ENCODE assay signal across 1 cellular context in the genomic region with DNA sequence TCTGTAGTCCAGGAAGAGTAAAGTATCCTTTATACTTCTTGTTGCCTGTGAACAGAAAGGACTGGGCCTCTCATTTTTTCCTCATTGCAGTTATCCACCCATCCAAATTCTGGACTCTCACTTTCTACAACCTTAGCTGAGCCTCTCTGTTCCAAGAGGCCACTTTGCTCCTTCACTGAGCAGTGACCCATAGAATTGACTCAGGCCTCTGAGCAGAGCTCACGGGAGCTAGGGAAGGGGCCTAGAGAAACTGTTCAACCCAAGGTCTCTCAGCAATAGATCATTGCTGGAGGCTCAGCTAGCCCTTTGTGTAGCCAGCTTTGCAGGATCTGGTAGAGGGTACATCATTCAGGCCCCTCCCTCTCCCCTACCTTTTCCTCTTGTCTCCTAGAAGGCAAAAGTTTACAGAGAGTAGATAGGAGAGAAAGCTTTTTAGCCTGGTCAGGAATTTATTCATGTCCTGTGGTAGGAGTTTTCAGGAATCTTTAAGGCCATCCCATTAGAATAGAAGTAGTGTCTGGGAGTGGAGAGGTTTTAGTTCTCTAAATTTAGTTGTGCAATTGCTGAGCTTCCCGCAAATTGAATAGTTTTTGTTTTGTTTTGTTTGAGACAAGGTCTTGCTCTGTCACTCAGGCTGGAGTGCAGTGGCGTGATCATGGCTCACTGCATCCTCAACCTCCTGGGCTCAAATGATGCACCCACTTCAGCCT.
TF ChIP-seq lines count a peak whose summit lies in the region.

No MANE protein-coding gene starts in this region.

TF ChIP-seq in GM12878, 131 proteins besides CTCF, POLR2A, EP300 and RAD21 (continued from another document and continues in another):
- TF ChIP-seq, protein P1, sequence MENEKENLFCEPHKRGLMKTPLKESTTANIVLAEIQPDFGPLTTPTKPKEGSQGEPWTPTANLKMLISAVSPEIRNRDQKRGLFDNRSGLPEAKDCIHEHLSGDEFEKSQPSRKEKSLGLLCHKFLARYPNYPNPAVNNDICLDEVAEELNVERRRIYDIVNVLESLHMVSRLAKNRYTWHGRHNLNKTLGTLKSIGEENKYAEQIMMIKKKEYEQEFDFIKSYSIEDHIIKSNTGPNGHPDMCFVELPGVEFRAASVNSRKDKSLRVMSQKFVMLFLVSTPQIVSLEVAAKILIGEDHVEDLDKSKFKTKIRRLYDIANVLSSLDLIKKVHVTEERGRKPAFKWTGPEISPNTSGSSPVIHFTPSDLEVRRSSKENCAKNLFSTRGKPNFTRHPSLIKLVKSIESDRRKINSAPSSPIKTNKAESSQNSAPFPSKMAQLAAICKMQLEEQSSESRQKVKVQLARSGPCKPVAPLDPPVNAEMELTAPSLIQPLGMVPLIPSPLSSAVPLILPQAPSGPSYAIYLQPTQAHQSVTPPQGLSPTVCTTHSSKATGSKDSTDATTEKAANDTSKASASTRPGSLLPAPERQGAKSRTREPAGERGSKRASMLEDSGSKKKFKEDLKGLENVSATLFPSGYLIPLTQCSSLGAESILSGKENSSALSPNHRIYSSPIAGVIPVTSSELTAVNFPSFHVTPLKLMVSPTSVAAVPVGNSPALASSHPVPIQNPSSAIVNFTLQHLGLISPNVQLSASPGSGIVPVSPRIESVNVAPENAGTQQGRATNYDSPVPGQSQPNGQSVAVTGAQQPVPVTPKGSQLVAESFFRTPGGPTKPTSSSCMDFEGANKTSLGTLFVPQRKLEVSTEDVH (IDR thresholded peaks at IDR 0.05; ENCODE audit: low read depth, partially characterized antibody), result no peak
- TF ChIP-seq RELA (IDR thresholded peaks at IDR 0.05; ENCODE audit: borderline replicate concordance, partially characterized antibody) (no peak), RAD51 (IDR thresholded peaks at IDR 0.05) (no peak), NR2F1 (conservative IDR thresholded peaks at IDR 0.05) (no peak), MYB (IDR thresholded peaks at IDR 0.05; ENCODE audit: borderline replicate concordance, low read depth, low read length) (no peak), SMAD1 (IDR thresholded peaks at IDR 0.05; ENCODE audit: low read depth, partially characterized antibody) (no peak), CHD1 (IDR thresholded peaks at IDR 0.05; ENCODE audit: low read depth, low read length) (no peak), ZNF217 (IDR thresholded peaks at IDR 0.05) (no peak), TARDBP (IDR thresholded peaks at IDR 0.05; ENCODE audit: borderline replicate concordance) (no peak), TCF7 (IDR thresholded peaks at IDR 0.05; ENCODE audit: borderline replicate concordance) (no peak), TCF3 (IDR thresholded peaks at IDR 0.05; ENCODE audit: borderline replicate concordance, insufficient read depth, low read depth, low read length) (no peak), MEF2A (IDR thresholded peaks at IDR 0.05; ENCODE audit: insufficient read depth, low read depth, low read length) (no peak), POU2F2 (IDR thresholded peaks at IDR 0.05; ENCODE audit: borderline replicate concordance, low read depth, low read length) (no peak), SIN3A (IDR thresholded peaks at IDR 0.05; ENCODE audit: low read depth, low read length) (no peak), BACH1 (IDR thresholded peaks at IDR 0.05; ENCODE audit: borderline replicate concordance) (no peak), ZZZ3 (IDR thresholded peaks at IDR 0.05; ENCODE audit: control insufficient read depth, insufficient read length, low read depth) (no peak), SUPT20H (IDR thresholded peaks at IDR 0.05; ENCODE audit: borderline replicate concordance, control insufficient read depth, low read depth, low read length) (no peak), WRNIP1 (IDR thresholded peaks at IDR 0.05; ENCODE audit: borderline replicate concordance, low read depth, low read length) (no peak), DPF2 (IDR thresholded peaks at IDR 0.05) (0 out of 2 replicates have a peak, but pooled peaks have one; percentile 19), EGR1 (IDR thresholded peaks at IDR 0.05; ENCODE audit: borderline replicate concordance in 1 of 2, low read depth in 2 of 2, low read length in 2 of 2) (no peak), CBX5 (IDR thresholded peaks at IDR 0.05; ENCODE audit: low read depth) (no peak), LARP7 (IDR thresholded peaks at IDR 0.05) (no peak), GATAD2B (conservative IDR thresholded peaks at IDR 0.05; ENCODE audit: low read depth) (no peak), MXI1 (IDR thresholded peaks at IDR 0.05; ENCODE audit: low read depth, low read length) (no peak), SREBF2 (IDR thresholded peaks at IDR 0.05; ENCODE audit: low read length) (no peak), ZNF622 (IDR thresholded peaks at IDR 0.05) (no peak), TCF12 (IDR thresholded peaks at IDR 0.05; ENCODE audit: low read depth, low read length) (no peak), SRF (IDR thresholded peaks at IDR 0.05; ENCODE audit: low read depth in 2 of 2, low read length in 2 of 2) (no peak), NFIC (IDR thresholded peaks at IDR 0.05; ENCODE audit: low read depth, low read length) (peak; percentile 56; the same call in 1 of the 2 replicates), BCL11A (IDR thresholded peaks at IDR 0.05; ENCODE audit: low read depth, low read length) (no peak), RCOR1 (conservative IDR thresholded peaks at IDR 0.05; ENCODE audit: low read depth, low read length) (no peak), PML (IDR thresholded peaks at IDR 0.05; ENCODE audit: low read length) (no peak), SIX5 (IDR thresholded peaks at IDR 0.05; ENCODE audit: low read depth, low read length, severe bottlenecking) (no peak)
- TF ChIP-seq, protein P2, sequence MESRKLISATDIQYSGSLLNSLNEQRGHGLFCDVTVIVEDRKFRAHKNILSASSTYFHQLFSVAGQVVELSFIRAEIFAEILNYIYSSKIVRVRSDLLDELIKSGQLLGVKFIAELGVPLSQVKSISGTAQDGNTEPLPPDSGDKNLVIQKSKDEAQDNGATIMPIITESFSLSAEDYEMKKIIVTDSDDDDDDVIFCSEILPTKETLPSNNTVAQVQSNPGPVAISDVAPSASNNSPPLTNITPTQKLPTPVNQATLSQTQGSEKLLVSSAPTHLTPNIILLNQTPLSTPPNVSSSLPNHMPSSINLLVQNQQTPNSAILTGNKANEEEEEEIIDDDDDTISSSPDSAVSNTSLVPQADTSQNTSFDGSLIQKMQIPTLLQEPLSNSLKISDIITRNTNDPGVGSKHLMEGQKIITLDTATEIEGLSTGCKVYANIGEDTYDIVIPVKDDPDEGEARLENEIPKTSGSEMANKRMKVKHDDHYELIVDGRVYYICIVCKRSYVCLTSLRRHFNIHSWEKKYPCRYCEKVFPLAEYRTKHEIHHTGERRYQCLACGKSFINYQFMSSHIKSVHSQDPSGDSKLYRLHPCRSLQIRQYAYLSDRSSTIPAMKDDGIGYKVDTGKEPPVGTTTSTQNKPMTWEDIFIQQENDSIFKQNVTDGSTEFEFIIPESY (IDR thresholded peaks at IDR 0.05), result no peak
- TF ChIP-seq, protein P3, sequence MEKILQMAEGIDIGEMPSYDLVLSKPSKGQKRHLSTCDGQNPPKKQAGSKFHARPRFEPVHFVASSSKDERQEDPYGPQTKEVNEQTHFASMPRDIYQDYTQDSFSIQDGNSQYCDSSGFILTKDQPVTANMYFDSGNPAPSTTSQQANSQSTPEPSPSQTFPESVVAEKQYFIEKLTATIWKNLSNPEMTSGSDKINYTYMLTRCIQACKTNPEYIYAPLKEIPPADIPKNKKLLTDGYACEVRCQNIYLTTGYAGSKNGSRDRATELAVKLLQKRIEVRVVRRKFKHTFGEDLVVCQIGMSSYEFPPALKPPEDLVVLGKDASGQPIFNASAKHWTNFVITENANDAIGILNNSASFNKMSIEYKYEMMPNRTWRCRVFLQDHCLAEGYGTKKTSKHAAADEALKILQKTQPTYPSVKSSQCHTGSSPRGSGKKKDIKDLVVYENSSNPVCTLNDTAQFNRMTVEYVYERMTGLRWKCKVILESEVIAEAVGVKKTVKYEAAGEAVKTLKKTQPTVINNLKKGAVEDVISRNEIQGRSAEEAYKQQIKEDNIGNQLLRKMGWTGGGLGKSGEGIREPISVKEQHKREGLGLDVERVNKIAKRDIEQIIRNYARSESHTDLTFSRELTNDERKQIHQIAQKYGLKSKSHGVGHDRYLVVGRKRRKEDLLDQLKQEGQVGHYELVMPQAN (conservative IDR thresholded peaks at IDR 0.05), result no peak
- TF ChIP-seq, protein P4, sequence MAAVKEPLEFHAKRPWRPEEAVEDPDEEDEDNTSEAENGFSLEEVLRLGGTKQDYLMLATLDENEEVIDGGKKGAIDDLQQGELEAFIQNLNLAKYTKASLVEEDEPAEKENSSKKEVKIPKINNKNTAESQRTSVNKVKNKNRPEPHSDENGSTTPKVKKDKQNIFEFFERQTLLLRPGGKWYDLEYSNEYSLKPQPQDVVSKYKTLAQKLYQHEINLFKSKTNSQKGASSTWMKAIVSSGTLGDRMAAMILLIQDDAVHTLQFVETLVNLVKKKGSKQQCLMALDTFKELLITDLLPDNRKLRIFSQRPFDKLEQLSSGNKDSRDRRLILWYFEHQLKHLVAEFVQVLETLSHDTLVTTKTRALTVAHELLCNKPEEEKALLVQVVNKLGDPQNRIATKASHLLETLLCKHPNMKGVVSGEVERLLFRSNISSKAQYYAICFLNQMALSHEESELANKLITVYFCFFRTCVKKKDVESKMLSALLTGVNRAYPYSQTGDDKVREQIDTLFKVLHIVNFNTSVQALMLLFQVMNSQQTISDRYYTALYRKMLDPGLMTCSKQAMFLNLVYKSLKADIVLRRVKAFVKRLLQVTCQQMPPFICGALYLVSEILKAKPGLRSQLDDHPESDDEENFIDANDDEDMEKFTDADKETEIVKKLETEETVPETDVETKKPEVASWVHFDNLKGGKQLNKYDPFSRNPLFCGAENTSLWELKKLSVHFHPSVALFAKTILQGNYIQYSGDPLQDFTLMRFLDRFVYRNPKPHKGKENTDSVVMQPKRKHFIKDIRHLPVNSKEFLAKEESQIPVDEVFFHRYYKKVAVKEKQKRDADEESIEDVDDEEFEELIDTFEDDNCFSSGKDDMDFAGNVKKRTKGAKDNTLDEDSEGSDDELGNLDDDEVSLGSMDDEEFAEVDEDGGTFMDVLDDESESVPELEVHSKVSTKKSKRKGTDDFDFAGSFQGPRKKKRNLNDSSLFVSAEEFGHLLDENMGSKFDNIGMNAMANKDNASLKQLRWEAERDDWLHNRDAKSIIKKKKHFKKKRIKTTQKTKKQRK (IDR thresholded peaks at IDR 0.05; ENCODE audit: low read depth, low read length), result no peak
- TF ChIP-seq, protein P5, sequence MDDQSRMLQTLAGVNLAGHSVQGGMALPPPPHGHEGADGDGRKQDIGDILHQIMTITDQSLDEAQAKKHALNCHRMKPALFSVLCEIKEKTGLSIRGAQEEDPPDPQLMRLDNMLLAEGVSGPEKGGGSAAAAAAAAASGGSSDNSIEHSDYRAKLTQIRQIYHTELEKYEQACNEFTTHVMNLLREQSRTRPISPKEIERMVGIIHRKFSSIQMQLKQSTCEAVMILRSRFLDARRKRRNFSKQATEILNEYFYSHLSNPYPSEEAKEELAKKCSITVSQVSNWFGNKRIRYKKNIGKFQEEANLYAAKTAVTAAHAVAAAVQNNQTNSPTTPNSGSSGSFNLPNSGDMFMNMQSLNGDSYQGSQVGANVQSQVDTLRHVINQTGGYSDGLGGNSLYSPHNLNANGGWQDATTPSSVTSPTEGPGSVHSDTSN (IDR thresholded peaks at IDR 0.05; ENCODE audit: insufficient replicate concordance, low read depth, low read length), result peak; percentile 76
- TF ChIP-seq, protein P6, sequence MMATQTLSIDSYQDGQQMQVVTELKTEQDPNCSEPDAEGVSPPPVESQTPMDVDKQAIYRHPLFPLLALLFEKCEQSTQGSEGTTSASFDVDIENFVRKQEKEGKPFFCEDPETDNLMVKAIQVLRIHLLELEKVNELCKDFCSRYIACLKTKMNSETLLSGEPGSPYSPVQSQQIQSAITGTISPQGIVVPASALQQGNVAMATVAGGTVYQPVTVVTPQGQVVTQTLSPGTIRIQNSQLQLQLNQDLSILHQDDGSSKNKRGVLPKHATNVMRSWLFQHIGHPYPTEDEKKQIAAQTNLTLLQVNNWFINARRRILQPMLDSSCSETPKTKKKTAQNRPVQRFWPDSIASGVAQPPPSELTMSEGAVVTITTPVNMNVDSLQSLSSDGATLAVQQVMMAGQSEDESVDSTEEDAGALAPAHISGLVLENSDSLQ (IDR thresholded peaks at IDR 0.05), result peak; percentile 96
- TF ChIP-seq, protein P7, sequence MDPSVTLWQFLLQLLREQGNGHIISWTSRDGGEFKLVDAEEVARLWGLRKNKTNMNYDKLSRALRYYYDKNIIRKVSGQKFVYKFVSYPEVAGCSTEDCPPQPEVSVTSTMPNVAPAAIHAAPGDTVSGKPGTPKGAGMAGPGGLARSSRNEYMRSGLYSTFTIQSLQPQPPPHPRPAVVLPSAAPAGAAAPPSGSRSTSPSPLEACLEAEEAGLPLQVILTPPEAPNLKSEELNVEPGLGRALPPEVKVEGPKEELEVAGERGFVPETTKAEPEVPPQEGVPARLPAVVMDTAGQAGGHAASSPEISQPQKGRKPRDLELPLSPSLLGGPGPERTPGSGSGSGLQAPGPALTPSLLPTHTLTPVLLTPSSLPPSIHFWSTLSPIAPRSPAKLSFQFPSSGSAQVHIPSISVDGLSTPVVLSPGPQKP (IDR thresholded peaks at IDR 0.05; ENCODE audit: low read depth, low read length), result no peak
- TF ChIP-seq, protein P8, sequence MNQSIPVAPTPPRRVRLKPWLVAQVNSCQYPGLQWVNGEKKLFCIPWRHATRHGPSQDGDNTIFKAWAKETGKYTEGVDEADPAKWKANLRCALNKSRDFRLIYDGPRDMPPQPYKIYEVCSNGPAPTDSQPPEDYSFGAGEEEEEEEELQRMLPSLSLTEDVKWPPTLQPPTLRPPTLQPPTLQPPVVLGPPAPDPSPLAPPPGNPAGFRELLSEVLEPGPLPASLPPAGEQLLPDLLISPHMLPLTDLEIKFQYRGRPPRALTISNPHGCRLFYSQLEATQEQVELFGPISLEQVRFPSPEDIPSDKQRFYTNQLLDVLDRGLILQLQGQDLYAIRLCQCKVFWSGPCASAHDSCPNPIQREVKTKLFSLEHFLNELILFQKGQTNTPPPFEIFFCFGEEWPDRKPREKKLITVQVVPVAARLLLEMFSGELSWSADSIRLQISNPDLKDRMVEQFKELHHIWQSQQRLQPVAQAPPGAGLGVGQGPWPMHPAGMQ (IDR thresholded peaks at IDR 0.05; ENCODE audit: borderline replicate concordance), result no peak
- TF ChIP-seq, protein P9, sequence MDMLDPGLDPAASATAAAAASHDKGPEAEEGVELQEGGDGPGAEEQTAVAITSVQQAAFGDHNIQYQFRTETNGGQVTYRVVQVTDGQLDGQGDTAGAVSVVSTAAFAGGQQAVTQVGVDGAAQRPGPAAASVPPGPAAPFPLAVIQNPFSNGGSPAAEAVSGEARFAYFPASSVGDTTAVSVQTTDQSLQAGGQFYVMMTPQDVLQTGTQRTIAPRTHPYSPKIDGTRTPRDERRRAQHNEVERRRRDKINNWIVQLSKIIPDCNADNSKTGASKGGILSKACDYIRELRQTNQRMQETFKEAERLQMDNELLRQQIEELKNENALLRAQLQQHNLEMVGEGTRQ (IDR thresholded peaks at IDR 0.05; ENCODE audit: borderline replicate concordance, low read depth, low read length), result no peak
- TF ChIP-seq, protein P10, sequence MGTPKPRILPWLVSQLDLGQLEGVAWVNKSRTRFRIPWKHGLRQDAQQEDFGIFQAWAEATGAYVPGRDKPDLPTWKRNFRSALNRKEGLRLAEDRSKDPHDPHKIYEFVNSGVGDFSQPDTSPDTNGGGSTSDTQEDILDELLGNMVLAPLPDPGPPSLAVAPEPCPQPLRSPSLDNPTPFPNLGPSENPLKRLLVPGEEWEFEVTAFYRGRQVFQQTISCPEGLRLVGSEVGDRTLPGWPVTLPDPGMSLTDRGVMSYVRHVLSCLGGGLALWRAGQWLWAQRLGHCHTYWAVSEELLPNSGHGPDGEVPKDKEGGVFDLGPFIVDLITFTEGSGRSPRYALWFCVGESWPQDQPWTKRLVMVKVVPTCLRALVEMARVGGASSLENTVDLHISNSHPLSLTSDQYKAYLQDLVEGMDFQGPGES (IDR thresholded peaks at IDR 0.05), result no peak
